In the genomic region with DNA sequence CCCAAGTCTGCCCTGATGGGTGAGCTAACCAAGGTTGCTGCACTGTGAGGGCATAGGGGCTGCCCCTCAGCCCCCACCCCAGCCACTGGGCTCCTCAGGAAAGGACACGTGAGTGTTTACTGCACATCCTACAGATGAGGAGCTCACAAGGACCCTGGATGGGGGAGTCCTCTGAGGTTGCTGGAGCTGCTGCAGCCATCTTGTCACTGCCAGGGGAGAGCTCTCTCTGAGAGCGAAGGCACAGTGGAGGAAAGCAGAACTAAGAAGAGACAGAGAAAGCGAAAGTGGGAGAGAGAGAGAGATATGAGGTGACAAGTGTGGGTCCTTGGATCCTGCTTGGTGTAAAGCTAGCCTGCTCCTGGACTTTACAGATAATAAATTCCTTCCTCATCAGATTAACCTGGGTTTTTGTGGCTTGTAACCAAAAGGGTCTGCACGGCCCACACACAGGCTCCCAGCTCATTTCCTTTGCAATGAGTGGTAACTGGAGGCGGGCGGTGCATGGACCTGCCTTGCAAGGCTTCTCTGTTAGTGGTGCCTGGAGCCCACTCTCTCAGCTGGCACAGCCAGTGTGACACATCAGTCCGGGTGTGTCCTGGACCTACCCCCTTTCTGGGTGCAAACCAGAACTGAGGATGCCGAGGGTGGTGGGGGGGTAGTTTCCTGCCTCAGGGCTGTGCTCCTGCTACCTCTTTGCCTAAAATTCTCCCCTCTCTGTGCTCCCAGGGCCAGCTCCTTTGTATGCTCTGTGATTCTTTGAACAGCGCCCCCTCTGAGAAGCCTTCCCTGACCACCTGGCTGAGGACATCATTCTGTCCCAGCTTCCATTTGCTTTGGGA, we compare ENCODE assay signal across 9 cellular contexts. TPM values are rescaled to one million over a fixed set of nuclear protein-coding genes. Genes with fewer than 3 reads are reported as not detected.
DNase-seq lines count a peak whose midpoint lies in the region; ATAC-seq and TF ChIP-seq lines count a peak whose summit lies in the region.
"Had no signal": no experiment of that assay in that cellular context is flagged by ENCODE, and none has a peak within 500 bp of the region (broad histone marks: within the 10 kb centered on the region; RNA-seq: fewer than 3 reads in every experiment).

No MANE protein-coding gene starts in this region.

- DNase-seq in GM10248 (ENCODE audit: extremely low spot score) (peak; percentile 78), COR-L47 (lab: John Stamatoyannopoulos, UW) (no peak), suprapubic skin (ENCODE audit: low spot score in 2 of 2) (no peak), uterus (no peak)
- DNase-seq in Jurkat, Clone E6-1 (ENCODE audit: low read depth, low spot score) = peak; percentile 29
- DNase-seq in activated T-cell treated with anti-CD3 and anti-CD28 coated beads, Interleukin-2, amount 50 U/mL, for 72 hours = peak; percentile 43 to 55
- DNase-seq in stimulated activated CD8-positive, alpha-beta memory T cell treated with anti-CD3 and anti-CD28 coated beads, Interleukin-2, amount 100 ng/mL, for 48 hours (ENCODE audit: low read depth in 2 of 2) = peak; percentile 33 to 46

- peak overlapping the region; percentile 83 to 87 for H3K4me3 Mint-ChIP-seq in activated T-cell treated with anti-CD3 and anti-CD28 coated beads, Interleukin-2, amount 50 U/mL, for 72 hours

- TF ChIP-seq POLR2A in suprapubic skin (IDR thresholded peaks at IDR 0.05) = no peak
- no peak for TF ChIP-seq POLR2A in uterus (IDR thresholded peaks at IDR 0.05)

- no peak for TF ChIP-seq EP300 in suprapubic skin (IDR thresholded peaks at IDR 0.05)

- H3K36me3 ChIP-seq in suprapubic skin = no peaks in the 10 kb centered on the region
- no peaks in the 10 kb centered on the region for H3K36me3 ChIP-seq in uterus

- ATAC-seq in GM21526 (IDR thresholded peaks at IDR 0.05; ENCODE audit: low FRiP score, unreplicated experiment) = peak; percentile 87
- ATAC-seq in activated T-cell treated with anti-CD3 and anti-CD28 coated beads, Interleukin-2, amount 50 U/mL, for 72 hours (replicated peaks in 1 of 2) = peak; percentile 77 to 80

- no peaks in the 10 kb centered on the region for H3K27me3 Mint-ChIP-seq in activated T-cell treated with anti-CD3 and anti-CD28 coated beads, Interleukin-2, amount 50 U/mL, for 72 hours (ENCODE audit: low read depth)

- H3K9me3 ChIP-seq in suprapubic skin = peaks cover under 1% of the 10 kb centered on the region
- peaks cover 0 to 6% of the 10 kb centered on the region in 2 donors for H3K9me3 ChIP-seq in uterus

- WGBS in suprapubic skin = 71% methylated on average over 9 of the region's 9 CpGs

- H3K4me1 ChIP-seq in suprapubic skin (peaks cover 27% of the 10 kb centered on the region), uterus (no peaks in the 10 kb centered on the region)

- peak overlapping the region; percentile 38 for H3K27ac Mint-ChIP-seq in activated T-cell treated with anti-CD3 and anti-CD28 coated beads, Interleukin-2, amount 50 U/mL, for 72 hours

- CTCF ChIA-PET in GM10248 (lab: Yijun Ruan, JAX) = interaction anchor here (0.6 to 11.6 kb wide), 38 partner anchors 13 to 642 kb away, joined by 3 to 289 read pairs (median 4); partner anchors contain the start of genes CNEP1R1 and SNX20

- peaks cover 3 to 4% of the 10 kb centered on the region in 2 donors for H3K9me3 Mint-ChIP-seq in activated T-cell treated with anti-CD3 and anti-CD28 coated beads, Interleukin-2, amount 50 U/mL, for 72 hours

- peaks cover 6 to 8% of the 10 kb centered on the region in 2 donors for H3K36me3 Mint-ChIP-seq in activated T-cell treated with anti-CD3 and anti-CD28 coated beads, Interleukin-2, amount 50 U/mL, for 72 hours (ENCODE audit: insufficient read depth in 2 of 2)

- H3K27me3 ChIP-seq in suprapubic skin = no peaks in the 10 kb centered on the region
- no peaks in the 10 kb centered on the region for H3K27me3 ChIP-seq in uterus

- H3K4me3 ChIP-seq in Jurkat, Clone E6-1 (ENCODE audit: low read length) = no peak overlapping the region
- H3K4me3 ChIP-seq in suprapubic skin (no peak overlapping the region), uterus (no peak overlapping the region)
- H3K4me3 ChIP-seq: lung had no signal

- H3K27ac ChIP-seq in suprapubic skin = no peak overlapping the region
- H3K27ac ChIP-seq in uterus = no peak overlapping the region

- TF ChIP-seq CTCF in GM10248 (IDR thresholded peaks at IDR 0.05; ENCODE audit: control extremely low read depth, extremely low read depth, low read depth, missing control alignments) (no peak), suprapubic skin (IDR thresholded peaks at IDR 0.05) (no peak), uterus (IDR thresholded peaks at IDR 0.05) (no peak)

- peaks cover 43% of the 10 kb centered on the region for H3K4me1 Mint-ChIP-seq in activated T-cell treated with anti-CD3 and anti-CD28 coated beads, Interleukin-2, amount 50 U/mL, for 72 hours (ENCODE audit: low read depth)

- intact Hi-C loops in uterus (cut with DNase I; ENCODE audit: low total_unique reads) = no loop called here

- POLR2A ChIA-PET in GM10248 (lab: Yijun Ruan, JAX) = interaction anchor here (0.5 to 1.1 kb wide), 3 partner anchors 17 to 336 kb away, joined by 3 to 6 read pairs (median 3); no protein-coding TSS in a partner anchor

RNA-seq across cellular contexts. Expression of gene SNX20, which starts 14.2 kb away (rescaled TPM):
- polyA plus RNA-seq in Jurkat, Clone E6-1 (2012; ENCODE audit: insufficient read depth, insufficient read length) = not detected
- total RNA-seq in activated T-cell treated with anti-CD3 and anti-CD28 coated beads, Interleukin-2, amount 50 U/mL, for 72 hours = 10 to 100 TPM; 45.2 to 49.9 TPM
- total RNA-seq in suprapubic skin = 1 to 10 TPM in 2 of 4 donors, under 1 TPM in 2; 0.81 to 2.1 (median 1.2) TPM
- total RNA-seq in uterus = 1 to 10 TPM in 3 of 4 donors, under 1 TPM in 1; 0.76 to 7.7 (median 4.4) TPM

RNA-seq across cellular contexts. Expression of gene NOD2, which starts 26.5 kb away (rescaled TPM):
- not detected for polyA plus RNA-seq in Jurkat, Clone E6-1 (2012; ENCODE audit: insufficient read depth, insufficient read length)
- 10 to 100 TPM; 11.3 to 13.0 TPM for total RNA-seq in activated T-cell treated with anti-CD3 and anti-CD28 coated beads, Interleukin-2, amount 50 U/mL, for 72 hours
- 10 to 100 TPM; 33.8 to 66.2 (median 48.6) TPM for total RNA-seq in suprapubic skin
- 1 to 10 TPM in 3 of 4 donors, not detected in 1; 1.5 to 5.6 (median 1.9) TPM for total RNA-seq in uterus

Comparison
In these comparisons a context has a peak if more than half of its experiments do, and no peak if none do; other contexts are left out.
1. DNase-seq: peak in GM10248 (single experiment), Jurkat, Clone E6-1 (single experiment), activated T-cell treated with anti-CD3 and anti-CD28 coated beads, Interleukin-2, amount 50 U/mL, for 72 hours (2 of 2) and stimulated activated CD8-positive, alpha-beta memory T cell treated with anti-CD3 and anti-CD28 coated beads, Interleukin-2, amount 100 ng/mL, for 48 hours (2 of 2); none in COR-L47 (single experiment), suprapubic skin (0 of 2) and uterus (0 of 2).
2. RNA of gene SNX20, which starts 14.2 kb away (total RNA-seq): 45.2 to 49.9 TPM in activated T-cell treated with anti-CD3 and anti-CD28 coated beads, Interleukin-2, amount 50 U/mL, for 72 hours; 0.76 to 7.7 TPM in uterus and 0.81 to 2.1 TPM in suprapubic skin; every median in the first group is over 4 times any median in the second.